ENCODE assay signal across 8 cellular contexts in the genomic region with DNA sequence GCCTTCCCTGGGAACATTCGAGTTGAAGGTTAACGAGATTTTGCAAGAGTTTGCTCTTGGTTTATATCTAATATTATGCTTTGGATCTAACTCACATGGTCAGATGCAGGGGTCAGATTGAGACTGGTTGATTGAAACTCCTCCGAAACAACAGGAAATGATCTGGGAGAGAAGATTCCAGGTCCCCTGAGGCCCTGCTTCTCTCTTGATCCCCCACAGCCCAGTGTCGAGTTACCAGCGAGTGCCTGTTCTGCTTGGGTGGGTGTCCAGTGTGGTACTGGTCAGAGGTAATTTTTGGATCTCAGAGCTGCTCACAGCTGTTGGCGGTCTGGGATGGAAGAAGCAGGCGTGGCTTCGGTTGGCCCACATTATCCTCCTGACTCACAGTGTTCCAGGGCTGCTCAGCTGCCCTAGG. TPM values are rescaled to one million over a fixed set of nuclear protein-coding genes. Genes with fewer than 3 reads are reported as not detected.
A peak's percentile ranks its signal among the peaks of the same experiment; 100 is the strongest.
DNase-seq lines count a peak whose midpoint lies in the region; ATAC-seq, FAIRE-seq and TF ChIP-seq lines count a peak whose summit lies in the region.
"Had no signal": no experiment of that assay in that cellular context is flagged by ENCODE, and none has a peak within 500 bp of the region (broad histone marks: within the 10 kb centered on the region; RNA-seq: fewer than 3 reads in every experiment).

No MANE protein-coding gene starts in this region.

- peaks cover 27% of the 10 kb centered on the region for H3K27me3 Mint-ChIP-seq in T-helper 17 cell

- CTCF ChIA-PET in Panc1 (lab: Charles Lee), result no interaction called here

- intact Hi-C loops in Panc1 (cut with micrococcal nuclease; ENCODE audit: unreplicated experiment), result no loop called here

- no peaks in the 10 kb centered on the region for H3K36me3 Mint-ChIP-seq in T-helper 17 cell (ENCODE audit: low read depth)

- TF ChIP-seq CTCF in Panc1 (IDR thresholded peaks at IDR 0.05), result no peak

- POLR2A ChIA-PET in Panc1 (lab: Charles Lee), result no interaction called here

- BruUV-seq in Panc1 (replicated peaks; lab: Mats Ljungman, UMichigan), result no TSS peak

- H3K4me1 ChIP-seq in Panc1 (ENCODE audit: control insufficient read depth, insufficient read depth, low read length) (peaks cover 28% of the 10 kb centered on the region), muscle layer of colon (ENCODE audit: insufficient read depth, low read length) (peaks cover 35% of the 10 kb centered on the region)

- H3K4me1 Mint-ChIP-seq in T-helper 17 cell, result peaks cover 3% of the 10 kb centered on the region

- no peak overlapping the region for H3K4me3 Mint-ChIP-seq in T-helper 17 cell

- in situ Hi-C loops in Panc1 (cut with HindIII; ENCODE audit: low pct_unique_long_range_greater_than_20kb, low sequenced_read_pairs), result no loop called here

- no peak for DNase-seq in Panc1 (ENCODE audit: low read depth, low spot score)
- peak; percentile 98 for DNase-seq in fibroblast of gingiva (ENCODE audit: low read depth)
- no peak for DNase-seq in urothelium cell line (ENCODE audit: low spot score)
- no peak for DNase-seq in T-helper 17 cell
- no peak for DNase-seq in NCI-H128 (lab: John Stamatoyannopoulos, UW; ENCODE audit: unreplicated experiment)
- DNase-seq: SHP77 had no signal

- H3K27ac ChIP-seq in Panc1 (ENCODE audit: low read length) (0 out of 2 replicates have a peak overlapping the region, but pooled peaks have one; percentile 17), muscle layer of colon (ENCODE audit: low read depth, low read length) (peak overlapping the region; percentile 32)

- H3K36me3 ChIP-seq in Panc1 (ENCODE audit: control insufficient read depth, insufficient read depth, low read length), result no peaks in the 10 kb centered on the region
- no peaks in the 10 kb centered on the region for H3K36me3 ChIP-seq in muscle layer of colon (ENCODE audit: insufficient read depth, low read length)

- H3K4me3 ChIP-seq in Panc1 (ENCODE audit: low read depth in 2 of 2, low read length in 2 of 2), result no peak overlapping the region
- no peak overlapping the region for H3K4me3 ChIP-seq in muscle layer of colon (ENCODE audit: low read depth in 1 of 2, low read length in 2 of 2)

- H3K9ac ChIP-seq in muscle layer of colon (ENCODE audit: low read length), result no peak overlapping the region

- ATAC-seq in Panc1 (no peak), T-helper 17 cell (no peak), GM19351 (IDR thresholded peaks at IDR 0.05; ENCODE audit: unreplicated experiment) (no peak)

- peak; percentile 35 for FAIRE-seq in urothelium cell line (lab: Jason Lieb, UNC)

- H3K27ac Mint-ChIP-seq in T-helper 17 cell, result no peak overlapping the region

- H3K27me3 ChIP-seq in Panc1 (ENCODE audit: control insufficient read depth, insufficient read depth, low read length) (no peaks in the 10 kb centered on the region), muscle layer of colon (ENCODE audit: control insufficient read depth in 1 of 2, insufficient read depth in 2 of 2, low read length in 2 of 2) (peaks cover 0 to 12% of the 10 kb centered on the region in 2 donors)

- H3K9me3 ChIP-seq in Panc1 (ENCODE audit: control insufficient read depth, insufficient read depth, low read depth, low read length), result no peaks in the 10 kb centered on the region
- no peaks in the 10 kb centered on the region for H3K9me3 ChIP-seq in muscle layer of colon (ENCODE audit: low read length)
- no peaks in the 10 kb centered on the region for H3K9me3 ChIP-seq in T-helper 17 cell (ENCODE audit: control insufficient read depth, low read length, poor library complexity, severe bottlenecking)

RNA-seq across cellular contexts. Expression of gene FBLN1, which starts 9.2 kb away (rescaled TPM):
- total RNA-seq in Panc1 (2021; ENCODE audit: unreplicated experiment) (143 TPM), T-helper 17 cell (under 1 TPM; 0.34 to 0.90 TPM)
- 196 TPM for polyA plus RNA-seq in Panc1 (2012; ENCODE audit: insufficient read length)

Comparison
In these comparisons a context has a peak if more than half of its experiments do, and no peak if none do; other contexts are left out.
1. RNA of gene FBLN1, which starts 9.2 kb away (total RNA-seq): 143 TPM in Panc1 (single experiment); 0.34 to 0.90 TPM in T-helper 17 cell; every median in the first group is over 10 times any median in the second.